In genomic region chr2:206113148-206113547, GRCh38 we compare ENCODE assay signal across 29 cellular contexts. TPM values are rescaled to one million over a fixed set of nuclear protein-coding genes. Genes with fewer than 3 reads are reported as not detected.
DNase-seq lines count a peak whose midpoint lies in the region; ATAC-seq and TF ChIP-seq lines count a peak whose summit lies in the region.
"Had no signal": no experiment of that assay in that cellular context is flagged by ENCODE, and none has a peak within 500 bp of the region (broad histone marks: within the 10 kb centered on the region; RNA-seq: fewer than 3 reads in every experiment).

No MANE protein-coding gene starts in this region.

- peaks cover 7% of the 10 kb centered on the region; the same call in 1 of the 2 replicates for H3K36me3 ChIP-seq in DND-41 (ENCODE audit: insufficient read depth, low read length)
- H3K36me3 ChIP-seq: ovary had no signal

- no peaks in the 10 kb centered on the region for H3K79me2 ChIP-seq in DND-41 (ENCODE audit: insufficient read depth, low read length)

- peak; percentile 40; the same call in 1 of the 3 replicates for ATAC-seq in DND-41 (ENCODE audit: insufficient read depth, low read depth)
- no peak for ATAC-seq in left lobe of liver
- no peak for ATAC-seq in GM21825 (IDR thresholded peaks at IDR 0.05; ENCODE audit: unreplicated experiment)
- ATAC-seq: activated CD8-positive, alpha-beta T cell treated with anti-CD3 and anti-CD28 coated beads, Interleukin-2, amount 10 ng/mL, durations not matched to agents 7 days and 5 days; gastroesophageal sphincter; left colon; natural killer cell treated with Interleukin-12 subunit alpha and Interleukin-12 subunit beta and Interleukin-15 and Interleukin-18, amount 100 ng/mL, for 72 hours; stimulated activated naive B cell treated with anti-CD40 and anti-IgM and Interleukin-4, amounts not matched to agents 10 μg/mL and 1 μg/mL and 100 μg/mL, for 72 hours had no signal

- no peaks in the 10 kb centered on the region for H3K27me3 ChIP-seq in DND-41 (ENCODE audit: insufficient read depth, low read length, poor library complexity)
- H3K27me3 ChIP-seq: gastroesophageal sphincter, ovary, SJCRH30, suprapubic skin, upper lobe of left lung had no signal

- in situ Hi-C loops in GM13977 (cut with MboI; ENCODE audit: low pct_unique_long_range_greater_than_20kb, low sequenced_read_pairs, unreplicated experiment): no loop called here

- H4K20me1 ChIP-seq in DND-41 (ENCODE audit: insufficient read depth, low read length): no peaks in the 10 kb centered on the region

- H3K9ac ChIP-seq in DND-41 (ENCODE audit: low read depth, low read length): no peak overlapping the region

- H3K27ac ChIP-seq in DND-41 (ENCODE audit: low read length): no peak overlapping the region
- H3K27ac ChIP-seq: epithelial cell of prostate, gastroesophageal sphincter, ovary, SJCRH30, suprapubic skin, upper lobe of left lung had no signal

- no peak overlapping the region for H3K4me3 ChIP-seq in DND-41 (ENCODE audit: low read depth in 1 of 2, low read length in 2 of 2)
- no peak overlapping the region for H3K4me3 ChIP-seq in cardiac fibroblast (replicated peaks in 1 of 2; ENCODE audit: low read depth in 2 of 2, low read length in 2 of 2)
- H3K4me3 ChIP-seq: gastroesophageal sphincter, ovary, SJCRH30, suprapubic skin, upper lobe of left lung had no signal

- DNase-seq in DND-41: no peak
- peak; percentile 32 for DNase-seq in HS-5 (ENCODE audit: low read depth)
- peak; percentile 32 to 52 for DNase-seq in cardiac fibroblast (ENCODE audit: low read depth in 2 of 2)
- DNase-seq in iris pigment epithelial cell (ENCODE audit: low read depth): peak; percentile 64
- DNase-seq in GM13977 (ENCODE audit: low spot score): no peak
- DNase-seq in activated CD4-positive, CD25-positive, alpha-beta regulatory T cell (lab: John Stamatoyannopoulos, UW): no peak
- no peak for DNase-seq in left lobe of liver (ENCODE audit: low spot score)
- DNase-seq: activated CD4-positive, alpha-beta T cell treated with anti-CD3 and anti-CD28 coated beads for 4 hours; activated CD8-positive, alpha-beta T cell treated with anti-CD3 and anti-CD28 coated beads, Interleukin-2, amount 10 ng/mL, durations not matched to agents 7 days and 5 days; activated naive CD4-positive, alpha-beta T cell treated with anti-CD3 and anti-CD28 coated beads, Interleukin-2, amount 50 U/mL, for 16 hours; amygdala; C1 segment of cervical spinal cord; effector CD4-positive, alpha-beta T cell; hippocampal formation; left colon; NCI-H1048; NCI-H1694; NCI-H446; NCI-H774; ovary; SJCRH30; stimulated activated naive B cell treated with anti-CD40 and anti-IgM and Interleukin-4, amounts not matched to agents 10 μg/mL and 1 μg/mL and 100 μg/mL, for 72 hours; SW 1271; upper lobe of left lung had no signal

- TF ChIP-seq CTCF in DND-41 (IDR thresholded peaks at IDR 0.05; ENCODE audit: borderline replicate concordance, extremely low read depth, low read length, poor library complexity, severe bottlenecking) (no peak), cardiac fibroblast (IDR thresholded peaks at IDR 0.05; ENCODE audit: low read depth, low read length) (no peak), GM13977 (IDR thresholded peaks at IDR 0.05; ENCODE audit: extremely low read depth, insufficient read depth, missing control alignments) (no peak)

- no peaks in the 10 kb centered on the region for H3K4me1 ChIP-seq in DND-41 (ENCODE audit: insufficient read depth, low read length)
- H3K4me1 ChIP-seq: gastroesophageal sphincter, SJCRH30, suprapubic skin, upper lobe of left lung had no signal

- no peak overlapping the region for H2AFZ ChIP-seq in DND-41 (ENCODE audit: low read depth, low read length)

- no peak overlapping the region for H3K4me2 ChIP-seq in DND-41 (ENCODE audit: insufficient read depth, low read length)

- H3K9me3 ChIP-seq in DND-41 (ENCODE audit: insufficient read depth, low read length, severe bottlenecking): no peaks in the 10 kb centered on the region
- H3K9me3 ChIP-seq: gastroesophageal sphincter, ovary, SJCRH30, suprapubic skin, upper lobe of left lung had no signal

RNA-seq across cellular contexts. Expression of gene INO80D, which starts 27.2 kb away (rescaled TPM):
- 7.9 TPM for total RNA-seq in left lobe of liver

RNA-seq across cellular contexts. Expression of gene NDUFS1, which starts 46.1 kb away (rescaled TPM):
- total RNA-seq in left lobe of liver: 108 TPM

RNA-seq across cellular contexts. Expression of gene EEF1B2, which starts 46.5 kb away (rescaled TPM):
- total RNA-seq in left lobe of liver: 194 TPM

Comparison
In these comparisons a context has a peak if more than half of its experiments do, and no peak if none do; other contexts are left out.
1. DNase-seq: peak in HS-5 (single experiment), cardiac fibroblast (2 of 2) and iris pigment epithelial cell (single experiment); none in DND-41 (single experiment), GM13977 (single experiment), activated CD4-positive, CD25-positive, alpha-beta regulatory T cell (0 of 4) and left lobe of liver (single experiment).